10 cellular contexts compared by ENCODE assay signal in genomic region chr5:60872892-60873291, GRCh38. TPM values are rescaled to one million over a fixed set of nuclear protein-coding genes. Genes with fewer than 3 reads are reported as not detected.
"Had no signal": no experiment of that assay in that cellular context is flagged by ENCODE, and none has a peak within 500 bp of the region (broad histone marks: within the 10 kb centered on the region; RNA-seq: fewer than 3 reads in every experiment).

No MANE protein-coding gene starts in this region.

- FAIRE-seq: H1 had no signal

- DNase-seq: GM23248, GOT3, H7, H9, HCEC 1CT, HFFc6 had no signal

- H3K4me3 ChIP-seq: GM23248, GM23338, HAP-1 had no signal

- H3K36me3 ChIP-seq: HAP-1 had no signal

- H2AFZ ChIP-seq: GM23248, GM23338 had no signal

- H3K4me2 ChIP-seq: GM23338 had no signal

- H3K27ac ChIP-seq: GM23248 had no signal

- ATAC-seq: GM23338, HCT116 had no signal

- H3K9ac ChIP-seq: GM23248 had no signal

- H3K4me1 ChIP-seq: HAP-1 had no signal

RNA-seq across cellular contexts. Expression of gene ELOVL7, which starts 28.8 kb away (rescaled TPM):
- total RNA-seq: GM23248 had no signal
- polyA plus RNA-seq: GM23248 had no signal
